In the genomic region with DNA sequence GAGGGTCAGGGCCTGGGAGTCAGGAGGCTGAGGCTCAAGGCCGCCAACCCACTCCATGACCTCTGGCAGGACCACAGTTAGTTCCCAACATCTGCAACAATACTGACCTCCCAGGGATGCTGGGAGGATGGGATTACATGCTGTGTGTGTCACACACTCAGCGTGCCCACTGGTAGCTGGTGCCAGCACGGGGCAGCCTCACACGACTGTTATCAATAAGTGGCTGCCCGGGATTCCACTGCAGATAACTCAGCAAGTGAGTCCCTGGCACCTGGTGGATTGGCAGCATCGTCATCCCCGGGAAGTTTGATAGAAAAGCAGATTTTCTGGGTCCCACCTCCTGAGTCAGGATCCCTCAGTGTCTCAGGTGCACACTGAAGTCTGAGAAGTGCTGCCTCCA, we compare ENCODE assay signal across 1 cellular context.
TF ChIP-seq lines count a peak whose summit lies in the region.

No MANE protein-coding gene starts in this region.

TF ChIP-seq in H1, 55 proteins besides CTCF, POLR2A, EP300 and RAD21:
- TF ChIP-seq, protein P1, sequence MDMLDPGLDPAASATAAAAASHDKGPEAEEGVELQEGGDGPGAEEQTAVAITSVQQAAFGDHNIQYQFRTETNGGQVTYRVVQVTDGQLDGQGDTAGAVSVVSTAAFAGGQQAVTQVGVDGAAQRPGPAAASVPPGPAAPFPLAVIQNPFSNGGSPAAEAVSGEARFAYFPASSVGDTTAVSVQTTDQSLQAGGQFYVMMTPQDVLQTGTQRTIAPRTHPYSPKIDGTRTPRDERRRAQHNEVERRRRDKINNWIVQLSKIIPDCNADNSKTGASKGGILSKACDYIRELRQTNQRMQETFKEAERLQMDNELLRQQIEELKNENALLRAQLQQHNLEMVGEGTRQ (IDR thresholded peaks at IDR 0.05; ENCODE audit: low read length): no peak
- TF ChIP-seq TBP (IDR thresholded peaks at IDR 0.05; ENCODE audit: low read depth, low read length): no peak
- TF ChIP-seq KDM4A (IDR thresholded peaks at IDR 0.05; ENCODE audit: low read depth, low read length, severe bottlenecking): no peak
- no peak for TF ChIP-seq ZNF274 (IDR thresholded peaks at IDR 0.05; ENCODE audit: borderline replicate concordance, extremely low read depth, low read length)
- TF ChIP-seq CTBP2 (IDR thresholded peaks at IDR 0.05; ENCODE audit: borderline replicate concordance, insufficient read depth, insufficient read length, low read length): no peak
- no peak for TF ChIP-seq NRF1 (IDR thresholded peaks at IDR 0.05; ENCODE audit: low read depth, low read length)
- TF ChIP-seq BRCA1 (IDR thresholded peaks at IDR 0.05; ENCODE audit: low read depth, low read length): no peak
- TF ChIP-seq RBBP5 (IDR thresholded peaks at IDR 0.05; ENCODE audit: borderline replicate concordance, low read depth, low read length): no peak
- no peak for TF ChIP-seq ASH2L (IDR thresholded peaks at IDR 0.05; ENCODE audit: low read length)
- TF ChIP-seq MAFK (IDR thresholded peaks at IDR 0.05; ENCODE audit: low read depth, low read length): no peak
- no peak for TF ChIP-seq SP4 (IDR thresholded peaks at IDR 0.05; ENCODE audit: low read length)
TF ChIP-seq in H1: peak in this region for 0.
